ENCODE assay signal across 8 cellular contexts in the genomic region with DNA sequence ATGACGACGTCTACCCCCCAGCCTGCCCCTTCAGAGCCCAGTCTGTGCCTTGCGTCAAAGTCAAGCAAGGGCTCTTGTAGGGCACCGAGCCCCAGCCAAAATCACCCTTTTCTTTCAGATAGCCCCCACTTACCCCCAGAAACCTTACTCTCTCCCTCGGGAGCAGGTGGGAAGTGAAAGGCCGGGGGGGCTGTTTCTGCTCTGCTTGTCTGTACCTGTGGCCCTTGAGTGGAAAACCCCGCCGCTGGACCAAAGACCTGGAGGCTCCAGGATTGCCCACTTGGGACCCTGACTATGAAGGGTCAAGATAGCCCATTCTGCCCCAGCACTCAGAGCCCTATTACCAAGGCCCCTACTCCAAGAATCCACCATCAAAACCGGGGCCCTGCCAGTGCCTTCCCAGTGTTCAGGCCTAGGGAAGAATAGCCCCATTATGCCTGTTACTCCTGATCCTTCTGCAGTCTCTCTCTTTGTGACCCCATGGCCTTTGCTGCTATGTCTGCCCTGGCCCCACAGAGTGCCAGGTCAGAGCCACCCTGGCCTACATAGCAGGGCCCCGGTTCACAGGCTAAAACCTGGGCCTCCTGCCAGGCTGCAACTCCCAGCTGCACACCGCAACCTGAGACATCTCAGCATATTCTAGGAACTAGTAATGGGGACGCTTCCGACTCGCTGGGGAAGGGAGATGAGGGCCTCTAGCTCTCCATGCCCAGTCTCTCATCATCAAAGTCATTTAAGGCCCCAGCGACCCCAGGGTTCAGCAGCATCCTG. TPM values are rescaled to one million over a fixed set of nuclear protein-coding genes. Genes with fewer than 3 reads are reported as not detected.
A peak's percentile ranks its signal among the peaks of the same experiment; 100 is the strongest.
DNase-seq lines count a peak whose midpoint lies in the region; ATAC-seq and TF ChIP-seq lines count a peak whose summit lies in the region.

No MANE protein-coding gene starts in this region.

- no peaks in the 10 kb centered on the region for H3K9me3 ChIP-seq in right lobe of liver
- H3K9me3 ChIP-seq in thyroid gland, result no peaks in the 10 kb centered on the region

- no peaks in the 10 kb centered on the region for H3K27me3 ChIP-seq in right lobe of liver
- H3K27me3 ChIP-seq in thyroid gland, result no peaks in the 10 kb centered on the region

- BruUV-seq in MCF 10A (replicated peaks; lab: Mats Ljungman, UMichigan), result no TSS peak

- POLR2A ChIA-PET in MCF 10A (lab: Yijun Ruan, JAX), result interaction anchor here (0.7 to 6.8 kb wide), 11 partner anchors 25 to 574 kb away, joined by 3 to 176 read pairs (median 8); partner anchors contain the start of genes CCDC163, HECTD3, MMACHC and MUTYH

- H3K36me3 Mint-ChIP-seq in MCF 10A (ENCODE audit: insufficient read depth, unreplicated experiment), result no peaks in the 10 kb centered on the region

- WGBS in right lobe of liver (ENCODE audit: insufficient coverage, low coverage, low lambda C conversion rate, missing lambda C conversion rate), result 25% methylated on average over 11 of the region's 15 CpGs
- WGBS in thyroid gland, 2 donors, result 23 to 42% methylated on average over 8 to 15 of the region's 15 CpGs

- H3K27me3 Mint-ChIP-seq in MCF 10A (ENCODE audit: insufficient read depth, unreplicated experiment), result no peaks in the 10 kb centered on the region

- H3K36me3 ChIP-seq in right lobe of liver (no peaks in the 10 kb centered on the region), thyroid gland (no peaks in the 10 kb centered on the region)

- H3K9me3 Mint-ChIP-seq in MCF 10A (ENCODE audit: unreplicated experiment), result no peaks in the 10 kb centered on the region

- intact Hi-C loops in MCF 10A (cut with micrococcal nuclease), result loop anchor here (1.0 to 5.0 kb wide), 2 partner anchors 35 to 572 kb away; partner anchors contain the start of gene RNU5D-1
- intact Hi-C loops in right lobe of liver (cut with DNase I), result no loop called here
- intact Hi-C loops in thyroid gland (cut with DNase I), result loop anchor here (5.0 kb wide), 1 partner anchor 188 kb away; the partner anchor contains the start of gene TESK2

- H3K4me3 ChIP-seq in right lobe of liver (peak overlapping the region; percentile 86 to 93 (median 91)), thyroid gland (replicated peaks in 1 of 3) (peak overlapping the region; percentile 16 to 49 (median 47))

- peaks cover 0 to 6% (median 2%) of the 10 kb centered on the region in 4 donors for H3K4me1 ChIP-seq in right lobe of liver
- peaks cover 8 to 15% of the 10 kb centered on the region in 2 donors for H3K4me1 ChIP-seq in thyroid gland

- ATAC-seq in right lobe of liver, result peak; percentile 30 to 53 (median 48)

- TF ChIP-seq CTCF in MCF 10A (IDR thresholded peaks at IDR 0.05; ENCODE audit: unreplicated experiment) (peak; percentile 15), right lobe of liver (IDR thresholded peaks at IDR 0.05) (no peak), thyroid gland (IDR thresholded peaks at IDR 0.05) (no peak)

- peak overlapping the region; percentile 90 to 93 (median 91) for H3K27ac ChIP-seq in right lobe of liver
- peak overlapping the region; percentile 85 to 88 (median 86) for H3K27ac ChIP-seq in thyroid gland

- DNase-seq in stimulated activated CD4-positive, alpha-beta T cell treated with anti-CD3 and anti-CD28 coated beads, Interleukin-1b, Interleukin-23, amount 100 ng/mL, for 48 hours, result peak; percentile 17
- DNase-seq in stimulated activated CD4-positive, alpha-beta T cell treated with anti-CD3 and anti-CD28 coated beads, Interleukin-4, amount 100 ng/mL, for 4 hours, result no peak
- DNase-seq in NCI-H2029 (lab: John Stamatoyannopoulos, UW), result peak; percentile 58
- DNase-seq in MCF 10A (ENCODE audit: unreplicated experiment), result peak; percentile 30
- peak; percentile 64 to 82 (median 80) for DNase-seq in right lobe of liver
- DNase-seq in thyroid gland, result peak; percentile 64 to 70
- DNase-seq in CD1c-positive myeloid dendritic cell (ENCODE audit: extremely low spot score), result no peak
- no peak for DNase-seq in stimulated activated CD4-positive, alpha-beta T cell treated with anti-CD3 and anti-CD28 coated beads, Interleukin-12 subunit alpha, Interleukin-12 subunit beta, amount 100 ng/mL, for 4 hours

- peak overlapping the region; percentile 86 for H3K4me3 Mint-ChIP-seq in MCF 10A (ENCODE audit: unreplicated experiment)

- CTCF ChIA-PET in MCF 10A (lab: Yijun Ruan, JAX), result interaction anchor here (0.5 to 14.0 kb wide), 11 partner anchors 12 to 601 kb away, joined by 3 to 437 read pairs (median 4); partner anchors contain the start of genes HECTD3, MUTYH, TOE1 and UROD

- H3K27ac Mint-ChIP-seq in MCF 10A (ENCODE audit: low read depth, unreplicated experiment), result peak overlapping the region; percentile 96

- peaks cover 5% of the 10 kb centered on the region for H3K4me1 Mint-ChIP-seq in MCF 10A (ENCODE audit: insufficient read depth, unreplicated experiment)

- TF ChIP-seq POLR2A in right lobe of liver (IDR thresholded peaks at IDR 0.05) (no peak), thyroid gland (IDR thresholded peaks at IDR 0.05) (no peak)

RNA-seq across cellular contexts. Expression of gene HPDL, which starts 22.2 kb away (rescaled TPM):
- total RNA-seq in MCF 10A (2022) (0.37 TPM in 1 of 2 replicates, not detected in the other), right lobe of liver (under 1 TPM in 2 of 6 experiments, not detected in 4; 0.25 to 0.56 TPM), thyroid gland (1 to 10 TPM in 2 of 4 donors, under 1 TPM in 2; 0.27 to 3.5 (median 1.1) TPM)

RNA-seq across cellular contexts. Expression of gene TOE1, which starts 35.5 kb away (rescaled TPM):
- 11.1 and 13.3 TPM in 2 replicates for total RNA-seq in MCF 10A (2022)
- total RNA-seq in right lobe of liver, result 1 to 10 TPM; 3.2 to 7.7 (median 4.4) TPM
- 10 to 100 TPM; 15.7 to 19.8 (median 17.8) TPM for total RNA-seq in thyroid gland

RNA-seq across cellular contexts. Expression of gene MUTYH, which starts 35.7 kb away (rescaled TPM):
- total RNA-seq in MCF 10A (2022) (31.2 and 31.3 TPM in 2 replicates), right lobe of liver (10 to 100 TPM in 2 of 6 experiments, 1 to 10 TPM in 4; 7.2 to 11.9 (median 8.4) TPM), thyroid gland (10 to 100 TPM; 23.7 to 45.9 (median 31.7) TPM)

Comparison
In these comparisons a context has a peak if more than half of its experiments do, and no peak if none do; other contexts are left out.
1. DNase-seq: peak in stimulated activated CD4-positive, alpha-beta T cell treated with anti-CD3 and anti-CD28 coated beads, Interleukin-1b, Interleukin-23, amount 100 ng/mL, for 48 hours (single experiment), NCI-H2029 (single experiment), MCF 10A (single experiment), right lobe of liver (3 of 3) and thyroid gland (2 of 2); none in stimulated activated CD4-positive, alpha-beta T cell treated with anti-CD3 and anti-CD28 coated beads, Interleukin-4, amount 100 ng/mL, for 4 hours (0 of 2), CD1c-positive myeloid dendritic cell (single experiment) and stimulated activated CD4-positive, alpha-beta T cell treated with anti-CD3 and anti-CD28 coated beads, Interleukin-12 subunit alpha, Interleukin-12 subunit beta, amount 100 ng/mL, for 4 hours (single experiment).
2. intact Hi-C loops: an anchor here in MCF 10A (1.0 to 5.0 kb wide) and thyroid gland (5.0 kb wide); none called in right lobe of liver.